19 cellular contexts compared by ENCODE assay signal in genomic region chr3:190378240-190378891, GRCh38. TPM values are rescaled to one million over a fixed set of nuclear protein-coding genes. Genes with fewer than 3 reads are reported as not detected.
DNase-seq lines count a peak whose midpoint lies in the region; ATAC-seq and TF ChIP-seq lines count a peak whose summit lies in the region.
"Had no signal": no experiment of that assay in that cellular context is flagged by ENCODE, and none has a peak within 500 bp of the region (broad histone marks: within the 10 kb centered on the region; RNA-seq: fewer than 3 reads in every experiment).

No MANE protein-coding gene starts in this region.

- H2BK12ac ChIP-seq in trophoblast cell (ENCODE audit: low read length): no peak overlapping the region

- no peak overlapping the region for H2AFZ ChIP-seq in trophoblast cell (ENCODE audit: insufficient read depth, low read length, poor library complexity)

- no CpG with 5 or more reads among the region's 6 CpGs for WGBS in trophoblast cell (ENCODE audit: extremely low coverage, insufficient coverage, insufficient read length)

- H3K4ac ChIP-seq in trophoblast cell (ENCODE audit: low read depth, low read length): no peak overlapping the region

- no peaks in the 10 kb centered on the region for H3K9me3 Mint-ChIP-seq in effector memory CD8-positive, alpha-beta T cell
- H3K9me3 Mint-ChIP-seq: CD4-positive, alpha-beta T cell; stimulated activated naive B cell treated with anti-CD40 and anti-IgM and Interleukin-4, amounts not matched to agents 10 μg/mL and 1 μg/mL and 100 μg/mL, for 72 hours had no signal

- H2AK5ac ChIP-seq in trophoblast cell (ENCODE audit: low read length): no peak overlapping the region

- H3K79me1 ChIP-seq in trophoblast cell (ENCODE audit: low read length): no peaks in the 10 kb centered on the region

- TF ChIP-seq CTCF in AG10803 (conservative IDR thresholded peaks at IDR 0.05; ENCODE audit: low read length): no peak

- H3K36me3 ChIP-seq in trophoblast cell (ENCODE audit: control insufficient read depth in 1 of 2, insufficient read depth in 2 of 2, low read length in 2 of 2): no peaks in the 10 kb centered on the region

- no peaks in the 10 kb centered on the region for H3K4me1 ChIP-seq in trophoblast cell (ENCODE audit: control insufficient read depth in 1 of 2, insufficient read depth in 2 of 2, low read length in 2 of 2)

- no peaks in the 10 kb centered on the region for H3K27me3 ChIP-seq in trophoblast cell (ENCODE audit: insufficient read depth, low read length)

- no peak overlapping the region for H4K91ac ChIP-seq in trophoblast cell (ENCODE audit: low read depth, low read length)

- no peak overlapping the region for H3K27ac ChIP-seq in trophoblast cell (ENCODE audit: low read depth, low read length)
- H3K27ac ChIP-seq: VCaP had no signal

- H3K18ac ChIP-seq in trophoblast cell (ENCODE audit: low read length): no peak overlapping the region

- H2BK5ac ChIP-seq in trophoblast cell (ENCODE audit: low read depth, low read length, poor library complexity): no peak overlapping the region

- H3K4me2 ChIP-seq in trophoblast cell (ENCODE audit: low read length): no peak overlapping the region

- H3K79me2 ChIP-seq in trophoblast cell (ENCODE audit: control insufficient read depth, insufficient read depth, low read length, poor library complexity): no peaks in the 10 kb centered on the region

- no peak overlapping the region for H3K27ac Mint-ChIP-seq in effector memory CD8-positive, alpha-beta T cell
- H3K27ac Mint-ChIP-seq: CD4-positive, alpha-beta T cell; stimulated activated naive B cell treated with anti-CD40 and anti-IgM and Interleukin-4, amounts not matched to agents 10 μg/mL and 1 μg/mL and 100 μg/mL, for 72 hours had no signal

- no peak overlapping the region for H3K14ac ChIP-seq in trophoblast cell (ENCODE audit: low read length)

- no peaks in the 10 kb centered on the region for H3K9me3 ChIP-seq in trophoblast cell (ENCODE audit: insufficient read depth, low read depth, low read length)

- peak overlapping the region; percentile 53 for H3K9ac ChIP-seq in trophoblast cell (ENCODE audit: low read length)

- H3K4me3 Mint-ChIP-seq in effector memory CD8-positive, alpha-beta T cell: no peak overlapping the region
- H3K4me3 Mint-ChIP-seq: CD4-positive, alpha-beta T cell; stimulated activated naive B cell treated with anti-CD40 and anti-IgM and Interleukin-4, amounts not matched to agents 10 μg/mL and 1 μg/mL and 100 μg/mL, for 72 hours had no signal

- DNase-seq in AG10803 (ENCODE audit: low read depth): peak; percentile 85
- peak; percentile 82 for DNase-seq in RPMI7951 (ENCODE audit: low read depth)
- peak; percentile 91 for DNase-seq in fibroblast of gingiva (ENCODE audit: low read depth)
- DNase-seq in trophoblast cell: no peak
- no peak for DNase-seq in ureter (ENCODE audit: low spot score)
- no peak for DNase-seq in effector memory CD8-positive, alpha-beta T cell
- no peak for DNase-seq in activated CD8-positive, alpha-beta memory T cell treated with anti-CD3 and anti-CD28 coated beads for 24 hours
- no peak for DNase-seq in NCI-H748 treated with DMSO at 0.1 percent for 48 hours (lab: John Stamatoyannopoulos, UW)
- DNase-seq: amniotic stem cell; CD4-positive, alpha-beta T cell; effector CD8-positive, alpha-beta T cell; midbrain; NCI-H1417 treated with DMSO at 0.1 percent for 48 hours; NCI-H82; SIG-M5; stimulated activated naive B cell treated with anti-CD40 and anti-IgM and Interleukin-4, amounts not matched to agents 10 μg/mL and 1 μg/mL and 100 μg/mL, for 72 hours had no signal

- no peak overlapping the region for H4K8ac ChIP-seq in trophoblast cell (ENCODE audit: low read depth, low read length)

- no peak overlapping the region for H2BK120ac ChIP-seq in trophoblast cell (ENCODE audit: insufficient read depth, low read length, poor library complexity)

- no peak overlapping the region for H4K12ac ChIP-seq in trophoblast cell (ENCODE audit: low read depth, low read length)

- H3K4me1 Mint-ChIP-seq in effector memory CD8-positive, alpha-beta T cell (ENCODE audit: low read depth in 2 of 2): no peaks in the 10 kb centered on the region
- H3K4me1 Mint-ChIP-seq: stimulated activated naive B cell treated with anti-CD40 and anti-IgM and Interleukin-4, amounts not matched to agents 10 μg/mL and 1 μg/mL and 100 μg/mL, for 72 hours had no signal

- no peak for ATAC-seq in effector memory CD8-positive, alpha-beta T cell (replicated peaks)
- ATAC-seq: HCT116; stimulated activated naive B cell treated with anti-CD40 and anti-IgM and Interleukin-4, amounts not matched to agents 10 μg/mL and 1 μg/mL and 100 μg/mL, for 72 hours had no signal

- no peak overlapping the region for H3K4me3 ChIP-seq in AG10803 (ENCODE audit: low read length)
- no peak overlapping the region for H3K4me3 ChIP-seq in trophoblast cell (ENCODE audit: low read depth, low read length)

- H3K27me3 Mint-ChIP-seq in effector memory CD8-positive, alpha-beta T cell: peaks cover 13 to 30% of the 10 kb centered on the region in 2 donors
- H3K27me3 Mint-ChIP-seq: stimulated activated naive B cell treated with anti-CD40 and anti-IgM and Interleukin-4, amounts not matched to agents 10 μg/mL and 1 μg/mL and 100 μg/mL, for 72 hours had no signal

- no peak overlapping the region for H3K23ac ChIP-seq in trophoblast cell (ENCODE audit: low read length)

- no peaks in the 10 kb centered on the region for H3K36me3 Mint-ChIP-seq in effector memory CD8-positive, alpha-beta T cell (ENCODE audit: insufficient read depth)
- H3K36me3 Mint-ChIP-seq: stimulated activated naive B cell treated with anti-CD40 and anti-IgM and Interleukin-4, amounts not matched to agents 10 μg/mL and 1 μg/mL and 100 μg/mL, for 72 hours had no signal

RNA-seq across cellular contexts. Expression of gene CLDN16, which starts 9.6 kb away (rescaled TPM):
- not detected in 2 replicates for total RNA-seq in RPMI7951 (2014; rRNA removed; shearing (Covaris generic))
- 0.26 and 0.38 TPM in 2 replicates for polyA plus RNA-seq in trophoblast cell (2013)
- total RNA-seq in ureter: 1.1 TPM
- total RNA-seq: CD4-positive, alpha-beta T cell; posterior vena cava had no signal

RNA-seq across cellular contexts. Expression of gene CLDN1, which starts 56.1 kb away (rescaled TPM):
- total RNA-seq in RPMI7951 (2014; rRNA removed; shearing (Covaris generic)): 0.59 and 1.3 TPM in 2 replicates
- polyA plus RNA-seq in trophoblast cell (2013): 5.8 and 6.5 TPM in 2 replicates
- 64.2 TPM for total RNA-seq in ureter

Comparison
In these comparisons a context has a peak if more than half of its experiments do, and no peak if none do; other contexts are left out.
1. DNase-seq: peak in AG10803 (single experiment), RPMI7951 (single experiment) and fibroblast of gingiva (single experiment); none in trophoblast cell (0 of 2), ureter (single experiment), effector memory CD8-positive, alpha-beta T cell (0 of 3), activated CD8-positive, alpha-beta memory T cell treated with anti-CD3 and anti-CD28 coated beads for 24 hours (single experiment) and NCI-H748 treated with DMSO at 0.1 percent for 48 hours (single experiment).
2. RNA of gene CLDN1, which starts 56.1 kb away (total RNA-seq): 64.2 TPM in ureter (single experiment); 0.59 to 1.3 TPM in RPMI7951; every median in the first group is over 10 times any median in the second.